9 cellular contexts compared by ENCODE assay signal in the genomic region with DNA sequence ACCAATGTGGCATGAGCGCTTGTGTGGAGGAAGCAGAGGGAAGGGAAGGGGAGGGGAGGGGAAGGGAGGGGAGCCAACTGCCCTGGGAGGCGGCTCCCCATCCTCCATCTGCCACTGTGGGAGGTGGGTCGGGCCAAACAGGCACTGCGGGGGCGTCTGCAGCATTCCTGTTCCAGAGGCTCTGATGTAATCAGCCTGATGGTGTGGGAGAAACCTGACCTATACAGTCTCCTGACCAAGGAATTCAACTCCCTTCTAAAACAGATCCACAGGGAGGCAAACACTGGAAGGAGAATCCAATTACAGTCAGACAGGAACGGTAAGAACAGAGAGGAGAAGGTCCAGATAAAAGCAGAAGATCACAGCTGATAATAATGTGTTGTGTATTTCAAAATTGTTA.
DNase-seq lines count a peak whose midpoint lies in the region; ATAC-seq and TF ChIP-seq lines count a peak whose summit lies in the region.
"Had no signal": no experiment of that assay in that cellular context is flagged by ENCODE, and none has a peak within 500 bp of the region (broad histone marks: within the 10 kb centered on the region; RNA-seq: fewer than 3 reads in every experiment).

No MANE protein-coding gene starts in this region.

- H3K23ac ChIP-seq in trophoblast cell (ENCODE audit: low read length) = no peak overlapping the region

- no peak overlapping the region for H3K4ac ChIP-seq in trophoblast cell (ENCODE audit: low read depth, low read length)

- H3K36me3 Mint-ChIP-seq in T-helper 17 cell (ENCODE audit: low read depth) = peaks cover 2% of the 10 kb centered on the region

- H3K18ac ChIP-seq in trophoblast cell (ENCODE audit: low read length) = no peak overlapping the region

- H3K4me2 ChIP-seq in GM23248 (ENCODE audit: unreplicated experiment) = peak overlapping the region; percentile 37
- no peak overlapping the region for H3K4me2 ChIP-seq in trophoblast cell (ENCODE audit: low read length)

- ATAC-seq in T-helper 17 cell = no peak

- H3K79me2 ChIP-seq in GM23248 (ENCODE audit: insufficient read depth) (no peaks in the 10 kb centered on the region), trophoblast cell (ENCODE audit: control insufficient read depth, insufficient read depth, low read length, poor library complexity) (no peaks in the 10 kb centered on the region)

- H3K27ac ChIP-seq in GM23248 (no peak overlapping the region), WERI-Rb-1 (peak overlapping the region; percentile 61), cardiac muscle cell (peak overlapping the region; percentile 20), trophoblast cell (ENCODE audit: low read depth, low read length) (peak overlapping the region; percentile 18)
- H3K27ac ChIP-seq: epithelial cell of prostate had no signal

- DNase-seq in GM23248 = peak; percentile 67
- DNase-seq in WERI-Rb-1 = peak; percentile 73
- DNase-seq in cardiac muscle cell (ENCODE audit: low read depth in 1 of 2, low spot score in 1 of 2) = peak; percentile 57 to 91
- peak; percentile 51 to 80 for DNase-seq in trophoblast cell
- no peak for DNase-seq in activated naive CD4-positive, alpha-beta T cell (lab: John Stamatoyannopoulos, UW)
- no peak for DNase-seq in SKM-1 treated with dmso at 0.1 percent for 144 hours (lab: John Stamatoyannopoulos, UW; ENCODE audit: unreplicated experiment)
- no peak for DNase-seq in T-helper 17 cell
- DNase-seq in NCI-H146 (lab: John Stamatoyannopoulos, UW) = no peak

- WGBS in GM23248 (ENCODE audit: low coverage in 1 of 2, low lambda C conversion rate in 2 of 2, missing lambda C conversion rate in 2 of 2), 2 experiments = 8 to 12% methylated on average over 6 of the region's 6 CpGs
- no CpG with 5 or more reads among the region's 6 CpGs for WGBS in trophoblast cell (ENCODE audit: extremely low coverage, insufficient coverage, insufficient read length)

- H4K91ac ChIP-seq in trophoblast cell (ENCODE audit: low read depth, low read length) = no peak overlapping the region

- H3K4me1 ChIP-seq in GM23248 (ENCODE audit: insufficient read depth) = peaks cover 8% of the 10 kb centered on the region; the same call in 1 of the 2 replicates
- peaks cover 27% of the 10 kb centered on the region for H3K4me1 ChIP-seq in cardiac muscle cell (ENCODE audit: low read depth)
- peaks cover 16 to 17% of the 10 kb centered on the region in 2 experiments for H3K4me1 ChIP-seq in trophoblast cell (ENCODE audit: control insufficient read depth in 1 of 2, insufficient read depth in 2 of 2, low read length in 2 of 2)

- H3K27me3 ChIP-seq in GM23248 (replicated peaks; ENCODE audit: insufficient read depth) (peaks cover 10% of the 10 kb centered on the region; the same call in 1 of the 2 replicates), WERI-Rb-1 (ENCODE audit: insufficient read depth, low read depth, severe bottlenecking) (no peaks in the 10 kb centered on the region), cardiac muscle cell (no peaks in the 10 kb centered on the region), trophoblast cell (ENCODE audit: insufficient read depth, low read length) (no peaks in the 10 kb centered on the region)

- H3K79me1 ChIP-seq in trophoblast cell (ENCODE audit: low read length) = peaks cover 14% of the 10 kb centered on the region

- H3K4me3 ChIP-seq in GM23248 = no peak overlapping the region
- H3K4me3 ChIP-seq in WERI-Rb-1 (ENCODE audit: low read depth, low read length) = no peak overlapping the region
- no peak overlapping the region for H3K4me3 ChIP-seq in cardiac muscle cell
- no peak overlapping the region for H3K4me3 ChIP-seq in trophoblast cell (ENCODE audit: low read depth, low read length)

- H3K9me2 ChIP-seq in GM23248 (ENCODE audit: insufficient read depth) = no peaks in the 10 kb centered on the region

- peak overlapping the region; percentile 35; the same call in 1 of the 2 replicates for H2AFZ ChIP-seq in GM23248
- no peak overlapping the region for H2AFZ ChIP-seq in trophoblast cell (ENCODE audit: insufficient read depth, low read length, poor library complexity)

- H2AK5ac ChIP-seq in trophoblast cell (ENCODE audit: low read length) = no peak overlapping the region

- H3K9ac ChIP-seq in GM23248 (no peak overlapping the region), trophoblast cell (ENCODE audit: low read length) (no peak overlapping the region)

- TF ChIP-seq CTCF in WERI-Rb-1 (IDR thresholded peaks at IDR 0.05; ENCODE audit: low read depth, low read length) = no peak
- no peak for TF ChIP-seq CTCF in cardiac muscle cell (IDR thresholded peaks at IDR 0.05; ENCODE audit: low read depth, low read length)

- H3K27ac Mint-ChIP-seq in T-helper 17 cell = no peak overlapping the region

- H2BK120ac ChIP-seq in trophoblast cell (ENCODE audit: insufficient read depth, low read length, poor library complexity) = no peak overlapping the region

- H2BK5ac ChIP-seq in trophoblast cell (ENCODE audit: low read depth, low read length, poor library complexity) = no peak overlapping the region

- no peaks in the 10 kb centered on the region for H3F3A ChIP-seq in GM23248 (ENCODE audit: insufficient read depth)

- no peak overlapping the region for H4K8ac ChIP-seq in trophoblast cell (ENCODE audit: low read depth, low read length)

- H4K20me1 ChIP-seq in GM23248 (ENCODE audit: insufficient read depth) = no peaks in the 10 kb centered on the region

- peaks cover 7% of the 10 kb centered on the region for H3K4me1 Mint-ChIP-seq in T-helper 17 cell

- no peak overlapping the region for H2BK12ac ChIP-seq in trophoblast cell (ENCODE audit: low read length)

- no peak overlapping the region for H3K4me3 Mint-ChIP-seq in T-helper 17 cell

- in situ Hi-C loops in GM23248 (cut with MboI) = no loop called here

- H3K36me3 ChIP-seq in GM23248 (ENCODE audit: low read depth) (no peaks in the 10 kb centered on the region), WERI-Rb-1 (no peaks in the 10 kb centered on the region), cardiac muscle cell (no peaks in the 10 kb centered on the region), trophoblast cell (ENCODE audit: control insufficient read depth in 1 of 2, insufficient read depth in 2 of 2, low read length in 2 of 2) (no peaks in the 10 kb centered on the region)

- H4K12ac ChIP-seq in trophoblast cell (ENCODE audit: low read depth, low read length) = no peak overlapping the region

- peaks cover 63% of the 10 kb centered on the region for H3K27me3 Mint-ChIP-seq in T-helper 17 cell

- no peak overlapping the region for H3K14ac ChIP-seq in trophoblast cell (ENCODE audit: low read length)

- no peaks in the 10 kb centered on the region for H3K9me3 ChIP-seq in GM23248 (ENCODE audit: low read depth)
- H3K9me3 ChIP-seq in WERI-Rb-1 (ENCODE audit: severe bottlenecking) = no peaks in the 10 kb centered on the region
- H3K9me3 ChIP-seq in cardiac muscle cell (ENCODE audit: low read depth) = no peaks in the 10 kb centered on the region
- H3K9me3 ChIP-seq in trophoblast cell (ENCODE audit: insufficient read depth, low read depth, low read length) = no peaks in the 10 kb centered on the region
- no peaks in the 10 kb centered on the region for H3K9me3 ChIP-seq in T-helper 17 cell (ENCODE audit: control insufficient read depth, low read length, poor library complexity, severe bottlenecking)

Comparison
In these comparisons a context has a peak if more than half of its experiments do, and no peak if none do; other contexts are left out.
1. DNase-seq: peak in GM23248 (single experiment), WERI-Rb-1 (single experiment), cardiac muscle cell (2 of 2) and trophoblast cell (2 of 2); none in activated naive CD4-positive, alpha-beta T cell (0 of 4), SKM-1 treated with dmso at 0.1 percent for 144 hours (single experiment), T-helper 17 cell (0 of 3) and NCI-H146 (single experiment).